19 cellular contexts compared by ENCODE assay signal in the genomic region with DNA sequence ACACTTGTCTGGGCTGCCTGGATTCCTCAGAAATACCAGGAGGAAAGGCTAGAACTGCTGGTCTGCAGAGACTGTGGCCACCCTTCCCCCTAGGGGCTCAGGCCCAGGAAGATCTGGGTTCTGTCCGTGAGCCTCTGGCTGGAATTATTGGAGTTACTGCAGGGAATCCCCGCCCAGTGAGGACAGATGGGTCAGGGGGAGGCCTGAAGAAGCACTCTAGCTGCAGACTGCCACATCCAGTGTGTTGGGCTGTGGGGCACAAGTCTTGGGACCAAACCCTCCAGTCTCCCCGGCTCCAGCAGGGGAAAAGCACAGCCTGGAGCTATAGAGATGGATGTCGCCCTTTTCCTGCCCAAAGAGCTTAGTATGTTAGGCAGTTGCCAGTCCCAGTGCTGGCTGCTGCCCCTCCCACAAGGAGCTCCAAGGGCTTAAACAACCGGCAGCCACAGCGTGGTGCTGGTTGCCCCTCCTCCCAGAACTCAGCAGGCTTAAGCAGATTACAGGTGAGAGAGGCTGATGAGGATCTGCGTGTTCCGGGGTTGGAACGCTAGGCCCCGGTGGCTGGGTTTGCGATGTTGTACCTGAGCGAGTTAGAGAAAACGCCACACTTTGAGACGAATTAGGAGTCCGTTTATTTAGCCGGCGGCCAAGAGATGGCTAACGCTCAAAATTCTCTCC.
DNase-seq lines count a peak whose midpoint lies in the region; ATAC-seq and TF ChIP-seq lines count a peak whose summit lies in the region.
"Had no signal": no experiment of that assay in that cellular context is flagged by ENCODE, and none has a peak within 500 bp of the region (broad histone marks: within the 10 kb centered on the region; RNA-seq: fewer than 3 reads in every experiment).

No MANE protein-coding gene starts in this region.

- WGBS in endodermal cell (ENCODE audit: insufficient coverage in 1 of 2, insufficient read length in 1 of 2), 2 experiments, result 42 to 65% methylated on average over 14 to 18 of the region's 18 CpGs
- WGBS in aorta, 2 donors, result 45 to 53% methylated on average over 18 of the region's 18 CpGs

- H3K9me3 ChIP-seq in endodermal cell (ENCODE audit: control insufficient read depth, low read length) (peaks cover 46% of the 10 kb centered on the region), aorta (ENCODE audit: control insufficient read depth, low read length) (peaks cover 2% of the 10 kb centered on the region), vagina (no peaks in the 10 kb centered on the region), ascending aorta (peaks cover 0 to 13% of the 10 kb centered on the region in 2 donors)

- H3K9me3 Mint-ChIP-seq in endodermal cell, result peaks cover 14% of the 10 kb centered on the region
- H3K9me3 Mint-ChIP-seq in activated T-helper 2 cell treated with anti-CD3 and anti-CD28 coated beads, Interferon-gamma antibody, Interleukin-2, Interleukin-4, amounts not matched to agents 10 μg/mL and 5 μg/mL and 100 μg/mL, durations not matched to agents 14 hours and 24 hours and 36 hours, result peaks cover 10% of the 10 kb centered on the region

- TF ChIP-seq POLR2A in vagina (IDR thresholded peaks at IDR 0.05), result no peak

- H3K27me3 ChIP-seq in endodermal cell (ENCODE audit: control insufficient read depth, insufficient read depth, low read length, poor library complexity, severe bottlenecking) (no peaks in the 10 kb centered on the region), aorta (ENCODE audit: control insufficient read depth in 1 of 2, insufficient read depth in 2 of 2, low read length in 1 of 2) (no peaks in the 10 kb centered on the region), vagina (no peaks in the 10 kb centered on the region), ascending aorta (no peaks in the 10 kb centered on the region)
- H3K27me3 ChIP-seq: BLaER1 had no signal

- H3K36me3 ChIP-seq in endodermal cell (ENCODE audit: control insufficient read depth, insufficient read depth, low read length), result no peaks in the 10 kb centered on the region
- no peaks in the 10 kb centered on the region for H3K36me3 ChIP-seq in aorta (ENCODE audit: control insufficient read depth in 1 of 2, insufficient read depth in 2 of 2, low read length in 1 of 2)
- no peaks in the 10 kb centered on the region for H3K36me3 ChIP-seq in vagina
- H3K36me3 ChIP-seq in ascending aorta, result no peaks in the 10 kb centered on the region
- H3K36me3 ChIP-seq: BLaER1 had no signal

- peak overlapping the region; percentile 64 for H3K9ac ChIP-seq in endodermal cell (ENCODE audit: extremely low read depth, low read length, poor library complexity, severe bottlenecking)
- H3K9ac ChIP-seq: BLaER1 had no signal

- intact Hi-C loops in aorta (cut with DNase I), result no loop called here
- intact Hi-C loops in vagina (cut with DNase I), result no loop called here
- intact Hi-C loops in activated T-helper 2 cell treated with anti-CD3 and anti-CD28 coated beads, Interferon-gamma antibody, Interleukin-2, Interleukin-4, amounts not matched to agents 10 μg/mL and 5 μg/mL and 100 μg/mL, durations not matched to agents 14 hours and 24 hours and 36 hours (cut with micrococcal nuclease), result no loop called here
- intact Hi-C loops in ascending aorta (cut with DNase I), result no loop called here

- DNase-seq in NCI-H82 (lab: John Stamatoyannopoulos, UW) (peak; percentile 65), NCI-H82 treated with DMSO at 0.1 percent for 48 hours (lab: John Stamatoyannopoulos, UW; ENCODE audit: unreplicated experiment) (no peak), endodermal cell (peak; percentile 93), islet precursor cell (peak; percentile 81), aorta (no peak), vagina (ENCODE audit: extremely low spot score in 2 of 2) (no peak), ascending aorta (ENCODE audit: low spot score in 2 of 2) (no peak)
- no peak for DNase-seq in activated T-helper 2 cell treated with anti-CD3 and anti-CD28 coated beads, Interferon-gamma antibody, Interleukin-2, Interleukin-4, amounts not matched to agents 10 μg/mL and 5 μg/mL and 100 μg/mL, durations not matched to agents 14 hours and 24 hours and 36 hours (ENCODE audit: low spot score)
- DNase-seq: 8988T; EL; KBM-7; NCI-H1436 treated with DMSO at 0.1 percent for 48 hours; NCI-H2081; NCI-H526; NK-92 treated with Interleukin-12 subunit alpha and Interleukin-12 subunit beta, amount 100 ng/mL, for 24 hours; OCI-M1 had no signal

- peak; percentile 44 for TF ChIP-seq CTCF in endodermal cell (conservative IDR thresholded peaks at IDR 0.05)
- no peak for TF ChIP-seq CTCF in vagina (IDR thresholded peaks at IDR 0.05)
- no peak for TF ChIP-seq CTCF in ascending aorta (IDR thresholded peaks at IDR 0.05)

- no peaks in the 10 kb centered on the region for H3K27me3 Mint-ChIP-seq in endodermal cell (ENCODE audit: insufficient read depth)
- H3K27me3 Mint-ChIP-seq in activated T-helper 2 cell treated with anti-CD3 and anti-CD28 coated beads, Interferon-gamma antibody, Interleukin-2, Interleukin-4, amounts not matched to agents 10 μg/mL and 5 μg/mL and 100 μg/mL, durations not matched to agents 14 hours and 24 hours and 36 hours (ENCODE audit: low read depth), result no peaks in the 10 kb centered on the region

- H3K27ac ChIP-seq in endodermal cell (ENCODE audit: low read depth, low read length) (peak overlapping the region; percentile 1), aorta (ENCODE audit: low read depth in 1 of 2, low read length in 2 of 2) (no peak overlapping the region), vagina (no peak overlapping the region), ascending aorta (no peak overlapping the region)
- H3K27ac ChIP-seq: BLaER1, HL-60, RWPE1 had no signal

- H3K36me3 Mint-ChIP-seq in endodermal cell (ENCODE audit: low read depth), result peaks cover 4% of the 10 kb centered on the region
- H3K36me3 Mint-ChIP-seq in activated T-helper 2 cell treated with anti-CD3 and anti-CD28 coated beads, Interferon-gamma antibody, Interleukin-2, Interleukin-4, amounts not matched to agents 10 μg/mL and 5 μg/mL and 100 μg/mL, durations not matched to agents 14 hours and 24 hours and 36 hours (ENCODE audit: low read depth), result no peaks in the 10 kb centered on the region

- no peak for ATAC-seq in aorta (ENCODE audit: low FRiP score)

- H3K4me1 ChIP-seq in endodermal cell (ENCODE audit: control insufficient read depth, insufficient read depth, low read length) (peaks cover 10% of the 10 kb centered on the region), aorta (ENCODE audit: control insufficient read depth in 1 of 2, insufficient read depth in 2 of 2, low read length in 2 of 2) (no peaks in the 10 kb centered on the region), vagina (no peaks in the 10 kb centered on the region), ascending aorta (no peaks in the 10 kb centered on the region)

- H3K27ac Mint-ChIP-seq in endodermal cell, result no peak overlapping the region
- H3K27ac Mint-ChIP-seq in activated T-helper 2 cell treated with anti-CD3 and anti-CD28 coated beads, Interferon-gamma antibody, Interleukin-2, Interleukin-4, amounts not matched to agents 10 μg/mL and 5 μg/mL and 100 μg/mL, durations not matched to agents 14 hours and 24 hours and 36 hours, result no peak overlapping the region

- H3K4me3 Mint-ChIP-seq in endodermal cell, result peak overlapping the region; percentile 33
- H3K4me3 Mint-ChIP-seq in activated T-helper 2 cell treated with anti-CD3 and anti-CD28 coated beads, Interferon-gamma antibody, Interleukin-2, Interleukin-4, amounts not matched to agents 10 μg/mL and 5 μg/mL and 100 μg/mL, durations not matched to agents 14 hours and 24 hours and 36 hours (ENCODE audit: low read depth), result no peak overlapping the region

- peaks cover 9% of the 10 kb centered on the region for H3K4me1 Mint-ChIP-seq in endodermal cell
- H3K4me1 Mint-ChIP-seq in activated T-helper 2 cell treated with anti-CD3 and anti-CD28 coated beads, Interferon-gamma antibody, Interleukin-2, Interleukin-4, amounts not matched to agents 10 μg/mL and 5 μg/mL and 100 μg/mL, durations not matched to agents 14 hours and 24 hours and 36 hours (ENCODE audit: low read depth), result no peaks in the 10 kb centered on the region

- peak overlapping the region; percentile 69 for H3K4me3 ChIP-seq in endodermal cell (ENCODE audit: low read length)
- no peak overlapping the region for H3K4me3 ChIP-seq in aorta (ENCODE audit: low read length in 2 of 2)
- H3K4me3 ChIP-seq in vagina, result no peak overlapping the region
- H3K4me3 ChIP-seq in ascending aorta, result no peak overlapping the region
- H3K4me3 ChIP-seq: BLaER1 had no signal

Comparison
In these comparisons a context has a peak if more than half of its experiments do, and no peak if none do; other contexts are left out.
1. DNase-seq: peak in NCI-H82 (single experiment), endodermal cell (single experiment) and islet precursor cell (single experiment); none in NCI-H82 treated with DMSO at 0.1 percent for 48 hours (single experiment), aorta (0 of 2), vagina (0 of 2), activated T-helper 2 cell treated with anti-CD3 and anti-CD28 coated beads, Interferon-gamma antibody, Interleukin-2, Interleukin-4, amounts not matched to agents 10 μg/mL and 5 μg/mL and 100 μg/mL, durations not matched to agents 14 hours and 24 hours and 36 hours (single experiment) and ascending aorta (0 of 2).